Comparison of ENCODE assay signal across 14 cellular contexts in genomic region chr19:12787458-12787857, GRCh38. TPM values are rescaled to one million over a fixed set of nuclear protein-coding genes. Genes with fewer than 3 reads are reported as not detected.
DNase-seq lines count a peak whose midpoint lies in the region; ATAC-seq, FAIRE-seq and TF ChIP-seq lines count a peak whose summit lies in the region.
"Had no signal": no experiment of that assay in that cellular context is flagged by ENCODE, and none has a peak within 500 bp of the region (broad histone marks: within the 10 kb centered on the region; RNA-seq: fewer than 3 reads in every experiment).

No MANE protein-coding gene starts in this region.

- no peak for TF ChIP-seq CTCF in RWPE2 (IDR thresholded peaks at IDR 0.05; ENCODE audit: poor library complexity, severe bottlenecking)
- no peak for TF ChIP-seq CTCF in kidney (IDR thresholded peaks at IDR 0.05; ENCODE audit: borderline replicate concordance, extremely low read depth, insufficient read depth)

- no peak for ATAC-seq in RWPE2 (ENCODE audit: low read depth)
- no peak for ATAC-seq in stimulated activated memory B cell treated with anti-CD40 and anti-IgM and Interleukin-4, amounts not matched to agents 10 μg/mL and 1 μg/mL and 100 μg/mL, for 72 hours
- ATAC-seq in HG03097 (IDR thresholded peaks at IDR 0.05; ENCODE audit: low FRiP score, unreplicated experiment) = no peak

- peaks cover 0 to 13% of the 10 kb centered on the region in 2 donors for H3K27me3 Mint-ChIP-seq in CD8-positive, alpha-beta memory T cell
- H3K27me3 Mint-ChIP-seq in stimulated activated memory B cell treated with anti-CD40 and anti-IgM and Interleukin-4, amounts not matched to agents 10 μg/mL and 1 μg/mL and 100 μg/mL, for 72 hours = no peaks in the 10 kb centered on the region

- no peak overlapping the region for H3K9ac ChIP-seq in kidney (ENCODE audit: low read length in 2 of 2)

- no peak for FAIRE-seq in kidney (lab: Jason Lieb, UNC)

- peak overlapping the region in 6 of 8 donors; percentile 81 to 99 (median 99) for H3K27ac Mint-ChIP-seq in CD8-positive, alpha-beta memory T cell
- peak overlapping the region; percentile 92 for H3K27ac Mint-ChIP-seq in stimulated activated memory B cell treated with anti-CD40 and anti-IgM and Interleukin-4, amounts not matched to agents 10 μg/mL and 1 μg/mL and 100 μg/mL, for 72 hours

- H3K4me3 ChIP-seq in CD8-positive, alpha-beta memory T cell (ENCODE audit: low read length) = no peak overlapping the region
- H3K4me3 ChIP-seq in RWPE2 (ENCODE audit: severe bottlenecking) = no peak overlapping the region
- no peak overlapping the region for H3K4me3 ChIP-seq in kidney (ENCODE audit: low read length in 2 of 2)

- DNase-seq in CD8-positive, alpha-beta memory T cell = no peak
- no peak for DNase-seq in RWPE2 (ENCODE audit: low spot score)
- DNase-seq in kidney = no peak
- no peak for DNase-seq in NCI-H524 (lab: John Stamatoyannopoulos, UW)
- DNase-seq in glomerular visceral epithelial cell (ENCODE audit: extremely low spot score) = no peak
- no peak for DNase-seq in NCI-H1417 (lab: John Stamatoyannopoulos, UW)
- DNase-seq: activated CD8-positive, alpha-beta memory T cell treated with anti-CD3 and anti-CD28 coated beads, Interleukin-2, amount 50 U/mL, for 4 hours; NCI-H1436 treated with DMSO at 0.1 percent for 48 hours; stimulated activated CD4-positive, alpha-beta T cell treated with anti-CD3 and anti-CD28 coated beads, Interleukin-2, amount 100 ng/mL, for 48 hours had no signal

- no peaks in the 10 kb centered on the region for H3K9me3 ChIP-seq in CD8-positive, alpha-beta memory T cell (ENCODE audit: low read length)
- H3K9me3 ChIP-seq in RWPE2 (ENCODE audit: severe bottlenecking) = no peaks in the 10 kb centered on the region
- H3K9me3 ChIP-seq in kidney (ENCODE audit: control insufficient read depth in 1 of 2, low read length in 2 of 2) = no peaks in the 10 kb centered on the region

- peaks cover 20 to 28% (median 22%) of the 10 kb centered on the region in 3 donors for H3K4me1 Mint-ChIP-seq in CD8-positive, alpha-beta memory T cell
- peaks cover 25% of the 10 kb centered on the region for H3K4me1 Mint-ChIP-seq in stimulated activated memory B cell treated with anti-CD40 and anti-IgM and Interleukin-4, amounts not matched to agents 10 μg/mL and 1 μg/mL and 100 μg/mL, for 72 hours

- H3K27ac ChIP-seq in CD8-positive, alpha-beta memory T cell (ENCODE audit: low read depth, low read length) = no peak overlapping the region
- H3K27ac ChIP-seq in RWPE2 (ENCODE audit: poor library complexity, severe bottlenecking) (peak overlapping the region; percentile 99), kidney (ENCODE audit: low read depth in 2 of 2, low read length in 2 of 2) (peak overlapping the region; percentile 96 to 98)

- peaks cover 1% of the 10 kb centered on the region for H3K36me3 ChIP-seq in CD8-positive, alpha-beta memory T cell (ENCODE audit: insufficient read depth, low read length)
- peaks cover 8% of the 10 kb centered on the region for H3K36me3 ChIP-seq in RWPE2 (ENCODE audit: low read depth)
- no peaks in the 10 kb centered on the region for H3K36me3 ChIP-seq in kidney (ENCODE audit: control insufficient read depth in 1 of 2, insufficient read depth in 2 of 2, low read length in 2 of 2)

- H3K36me3 Mint-ChIP-seq in CD8-positive, alpha-beta memory T cell = peaks cover 0 to 13% (median 0%) of the 10 kb centered on the region in 3 donors
- peaks cover 2% of the 10 kb centered on the region for H3K36me3 Mint-ChIP-seq in stimulated activated memory B cell treated with anti-CD40 and anti-IgM and Interleukin-4, amounts not matched to agents 10 μg/mL and 1 μg/mL and 100 μg/mL, for 72 hours
- H3K36me3 Mint-ChIP-seq: brain had no signal

- H3K9me3 Mint-ChIP-seq in CD8-positive, alpha-beta memory T cell = no peaks in the 10 kb centered on the region
- H3K9me3 Mint-ChIP-seq in stimulated activated memory B cell treated with anti-CD40 and anti-IgM and Interleukin-4, amounts not matched to agents 10 μg/mL and 1 μg/mL and 100 μg/mL, for 72 hours = no peaks in the 10 kb centered on the region
- H3K9me3 Mint-ChIP-seq: brain, neural crest cell had no signal

- intact Hi-C loops in kidney (cut with DNase I) = no loop called here

- no peak overlapping the region for H3K4me3 Mint-ChIP-seq in CD8-positive, alpha-beta memory T cell
- H3K4me3 Mint-ChIP-seq in stimulated activated memory B cell treated with anti-CD40 and anti-IgM and Interleukin-4, amounts not matched to agents 10 μg/mL and 1 μg/mL and 100 μg/mL, for 72 hours = no peak overlapping the region

- H3K4me1 ChIP-seq in CD8-positive, alpha-beta memory T cell (ENCODE audit: insufficient read depth, low read length) = peaks cover 54% of the 10 kb centered on the region
- H3K4me1 ChIP-seq in RWPE2 (ENCODE audit: insufficient read depth, poor library complexity, severe bottlenecking) (peaks cover 59% of the 10 kb centered on the region), kidney (ENCODE audit: control insufficient read depth in 1 of 2, insufficient read depth in 1 of 2, low read depth in 1 of 2, low read length in 2 of 2) (peaks cover 38 to 52% of the 10 kb centered on the region in 2 donors)

- POLR2A ChIA-PET in CD8-positive, alpha-beta memory T cell (lab: Charles Lee) = no interaction called here

- CTCF ChIA-PET in CD8-positive, alpha-beta memory T cell (lab: Charles Lee) = interaction anchor here (1.3 to 4.9 kb wide), 3 partner anchors 9 to 13 kb away, joined by 3 to 35 read pairs (median 8); partner anchors contain the start of gene HOOK2

- no peaks in the 10 kb centered on the region for H3K27me3 ChIP-seq in CD8-positive, alpha-beta memory T cell (ENCODE audit: insufficient read depth, low read length, poor library complexity, severe bottlenecking)
- H3K27me3 ChIP-seq in RWPE2 (ENCODE audit: insufficient read depth, poor library complexity, severe bottlenecking) = no peaks in the 10 kb centered on the region

RNA-seq across cellular contexts. Expression of gene JUNB, which starts 3.8 kb away (rescaled TPM):
- 100 to 1,000 TPM; 249 to 259 TPM for total RNA-seq in CD8-positive, alpha-beta memory T cell
- 1,529 TPM for polyA plus RNA-seq in CD8-positive, alpha-beta memory T cell
- total RNA-seq in kidney = 128 TPM
- polyA plus RNA-seq in kidney (ENCODE audit: insufficient read depth, low read depth, low replicate concordance) = 142 TPM

RNA-seq across cellular contexts. Expression of gene HOOK2, which starts 12.1 kb away (rescaled TPM):
- 10 to 100 TPM in 1 of 2 experiments, 1 to 10 TPM in 1; 9.8 to 11.4 TPM for total RNA-seq in CD8-positive, alpha-beta memory T cell
- 2.9 TPM for polyA plus RNA-seq in CD8-positive, alpha-beta memory T cell
- total RNA-seq in kidney = 58.1 TPM
- polyA plus RNA-seq in kidney (ENCODE audit: insufficient read depth, low read depth, low replicate concordance) = 41.8 TPM

RNA-seq across cellular contexts. Expression of gene PRDX2, which starts 14.1 kb away (rescaled TPM):
- 100 to 1,000 TPM; 183 to 184 TPM for total RNA-seq in CD8-positive, alpha-beta memory T cell
- polyA plus RNA-seq in CD8-positive, alpha-beta memory T cell = 257 TPM
- total RNA-seq in kidney = 171 TPM
- 664 TPM for polyA plus RNA-seq in kidney (ENCODE audit: insufficient read depth, low read depth, low replicate concordance)

RNA-seq across cellular contexts. Expression of gene THSD8, which starts 14.4 kb away (rescaled TPM):
- total RNA-seq in CD8-positive, alpha-beta memory T cell = 10 to 100 TPM; 24.6 to 31.0 TPM
- not detected for polyA plus RNA-seq in CD8-positive, alpha-beta memory T cell
- 3.2 TPM for total RNA-seq in kidney
- polyA plus RNA-seq in kidney (ENCODE audit: insufficient read depth, low read depth, low replicate concordance) = 10.0 TPM
- total RNA-seq: HT1080 had no signal

RNA-seq across cellular contexts. Expression of gene RNASEH2A, which starts 18.9 kb away (rescaled TPM):
- 10 to 100 TPM; 51.5 to 62.4 TPM for total RNA-seq in CD8-positive, alpha-beta memory T cell
- polyA plus RNA-seq in CD8-positive, alpha-beta memory T cell = 24.1 TPM
- 7.9 TPM for total RNA-seq in kidney
- 1.3 TPM for polyA plus RNA-seq in kidney (ENCODE audit: insufficient read depth, low read depth, low replicate concordance)
